In the genomic region with DNA sequence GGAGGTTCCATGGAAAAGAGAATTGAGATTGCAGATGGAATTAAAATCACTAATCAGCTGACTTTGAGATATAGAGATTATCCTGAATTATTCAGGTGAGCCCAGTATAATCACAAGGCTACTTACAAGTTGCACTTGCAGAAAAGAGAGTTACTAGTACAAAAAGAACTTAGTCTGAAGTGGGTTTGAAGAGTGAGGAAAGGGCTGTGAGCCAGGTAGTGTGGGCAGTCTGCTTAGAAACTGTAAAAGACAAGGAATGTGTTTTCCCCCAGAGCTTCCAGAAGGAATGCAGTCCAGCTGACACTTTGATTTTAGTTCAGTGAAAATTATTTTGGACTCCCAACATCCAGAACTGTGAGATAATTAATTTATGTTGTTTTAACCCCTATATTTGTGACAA, we compare ENCODE assay signal across 22 cellular contexts.
A peak's percentile ranks its signal among the peaks of the same experiment; 100 is the strongest.
DNase-seq lines count a peak whose midpoint lies in the region; ATAC-seq, FAIRE-seq and TF ChIP-seq lines count a peak whose summit lies in the region.
"Had no signal": no experiment of that assay in that cellular context is flagged by ENCODE, and none has a peak within 500 bp of the region (broad histone marks: within the 10 kb centered on the region; RNA-seq: fewer than 3 reads in every experiment).

No MANE protein-coding gene starts in this region.

- no peak overlapping the region for H3K4me2 ChIP-seq in astrocyte (ENCODE audit: low read length)
- H3K4me2 ChIP-seq: A549 had no signal

- no peaks in the 10 kb centered on the region for H3K79me2 ChIP-seq in astrocyte (ENCODE audit: insufficient read depth, low read length)

- TF ChIP-seq CTCF in astrocyte (IDR thresholded peaks at IDR 0.05; ENCODE audit: insufficient read depth, low read depth, low read length) (no peak), choroid plexus epithelial cell (conservative IDR thresholded peaks at IDR 0.05; ENCODE audit: low read depth, low read length) (no peak), left lung (IDR thresholded peaks at IDR 0.05) (no peak)

- H3K27me3 ChIP-seq in astrocyte (ENCODE audit: insufficient read depth, low read length) (no peaks in the 10 kb centered on the region), left lung (no peaks in the 10 kb centered on the region)

- no peaks in the 10 kb centered on the region for H3K4me1 ChIP-seq in astrocyte (ENCODE audit: insufficient read depth, low read length)
- no peaks in the 10 kb centered on the region for H3K4me1 ChIP-seq in left lung
- H3K4me1 ChIP-seq: A549, Caco-2 had no signal

- no peaks in the 10 kb centered on the region for H3K36me3 Mint-ChIP-seq in astrocyte (ENCODE audit: low read depth, unreplicated experiment)
- H3K36me3 Mint-ChIP-seq in activated naive CD4-positive, alpha-beta T cell treated with anti-CD3 and anti-CD28 coated beads, Interleukin-2, amount 10 ng/mL, durations not matched to agents 7 days and 5 days, result no peaks in the 10 kb centered on the region

- CTCF ChIA-PET in activated naive CD4-positive, alpha-beta T cell treated with anti-CD3 and anti-CD28 coated beads, Interleukin-2, amount 10 ng/mL, durations not matched to agents 7 days and 5 days (lab: Charles Lee), result no interaction called here

- H3K9me3 ChIP-seq in astrocyte (ENCODE audit: insufficient read depth, low read depth, low read length) (no peaks in the 10 kb centered on the region), left lung (no peaks in the 10 kb centered on the region)
- H3K9me3 ChIP-seq: A549, Caco-2 had no signal

- peaks cover 6% of the 10 kb centered on the region for H3K4me1 Mint-ChIP-seq in astrocyte (ENCODE audit: low read depth, unreplicated experiment)
- no peaks in the 10 kb centered on the region for H3K4me1 Mint-ChIP-seq in activated naive CD4-positive, alpha-beta T cell treated with anti-CD3 and anti-CD28 coated beads, Interleukin-2, amount 10 ng/mL, durations not matched to agents 7 days and 5 days

- no peak overlapping the region for H3K4me3 Mint-ChIP-seq in astrocyte (ENCODE audit: unreplicated experiment)
- H3K4me3 Mint-ChIP-seq in activated naive CD4-positive, alpha-beta T cell treated with anti-CD3 and anti-CD28 coated beads, Interleukin-2, amount 10 ng/mL, durations not matched to agents 7 days and 5 days, result no peak overlapping the region
- H3K4me3 Mint-ChIP-seq: CD4-positive, alpha-beta T cell; HFFc6 had no signal

- H3K4me3 ChIP-seq in astrocyte (ENCODE audit: insufficient read depth, low read depth, low read length) (no peak overlapping the region), choroid plexus epithelial cell (ENCODE audit: low read depth, low read length) (no peak overlapping the region), left lung (no peak overlapping the region)
- H3K4me3 ChIP-seq: A549, GM23248 had no signal

- intact Hi-C loops in left lung (cut with DNase I), result no loop called here

- no peak overlapping the region for H3K27ac Mint-ChIP-seq in astrocyte (ENCODE audit: unreplicated experiment)
- H3K27ac Mint-ChIP-seq in activated naive CD4-positive, alpha-beta T cell treated with anti-CD3 and anti-CD28 coated beads, Interleukin-2, amount 10 ng/mL, durations not matched to agents 7 days and 5 days, result no peak overlapping the region
- H3K27ac Mint-ChIP-seq: CD4-positive, alpha-beta T cell; HFFc6 had no signal

- no peak overlapping the region for H3K9ac ChIP-seq in astrocyte (ENCODE audit: low read length)
- H3K9ac ChIP-seq: GM23248 had no signal

- H4K20me1 ChIP-seq in astrocyte (ENCODE audit: insufficient read depth, low read length), result no peaks in the 10 kb centered on the region

- DNase-seq in DMS79 treated with DMSO at 0.1 percent for 48 hours (lab: John Stamatoyannopoulos, UW) (peak; percentile 17), DMS79 (lab: John Stamatoyannopoulos, UW) (no peak), astrocyte (ENCODE audit: low read depth) (peak; percentile 71), choroid plexus epithelial cell (ENCODE audit: low read depth) (peak; percentile 31), left lung (no peak)
- DNase-seq in effector CD8-positive, alpha-beta T cell (lab: John Stamatoyannopoulos, UW), result no peak
- no peak for DNase-seq in activated naive CD4-positive, alpha-beta T cell treated with anti-CD3 and anti-CD28 coated beads, Interleukin-2, amount 10 ng/mL, durations not matched to agents 7 days and 5 days
- DNase-seq: AML-193; Caco-2; CD4-positive, alpha-beta T cell; DND-41; EL; GM23248; H7; HFFc6 had no signal

- ATAC-seq in left lung, result peak; percentile 69
- ATAC-seq in GM19351 (IDR thresholded peaks at IDR 0.05; ENCODE audit: unreplicated experiment), result no peak
- ATAC-seq: A549, HCT116 had no signal

- peaks cover 3% of the 10 kb centered on the region for H3K9me3 Mint-ChIP-seq in astrocyte (ENCODE audit: unreplicated experiment)
- H3K9me3 Mint-ChIP-seq in activated naive CD4-positive, alpha-beta T cell treated with anti-CD3 and anti-CD28 coated beads, Interleukin-2, amount 10 ng/mL, durations not matched to agents 7 days and 5 days, result no peaks in the 10 kb centered on the region
- H3K9me3 Mint-ChIP-seq: CD4-positive, alpha-beta T cell had no signal

- H3K36me3 ChIP-seq in astrocyte (ENCODE audit: insufficient read depth, low read length) (no peaks in the 10 kb centered on the region), left lung (no peaks in the 10 kb centered on the region)

- H2AFZ ChIP-seq in astrocyte (ENCODE audit: low read depth, low read length), result no peak overlapping the region
- H2AFZ ChIP-seq: GM23248 had no signal

- no peaks in the 10 kb centered on the region for H3K27me3 Mint-ChIP-seq in astrocyte (ENCODE audit: low read depth, unreplicated experiment)
- H3K27me3 Mint-ChIP-seq in activated naive CD4-positive, alpha-beta T cell treated with anti-CD3 and anti-CD28 coated beads, Interleukin-2, amount 10 ng/mL, durations not matched to agents 7 days and 5 days, result no peaks in the 10 kb centered on the region
- H3K27me3 Mint-ChIP-seq: CD4-positive, alpha-beta T cell had no signal

- FAIRE-seq in astrocyte (lab: Jason Lieb, UNC), result no peak
- FAIRE-seq: A549, GM12891, GM19239 had no signal

- no peak overlapping the region for H3K27ac ChIP-seq in astrocyte (ENCODE audit: low read depth, low read length)
- no peak overlapping the region for H3K27ac ChIP-seq in left lung
- H3K27ac ChIP-seq: 22Rv1, A549, C4-2B, GM23248 had no signal

Comparison
In these comparisons a context has a peak if more than half of its experiments do, and no peak if none do; other contexts are left out.
1. DNase-seq: peak in DMS79 treated with DMSO at 0.1 percent for 48 hours (single experiment), astrocyte (single experiment) and choroid plexus epithelial cell (single experiment); none in DMS79 (single experiment), left lung (0 of 2), effector CD8-positive, alpha-beta T cell (single experiment) and activated naive CD4-positive, alpha-beta T cell treated with anti-CD3 and anti-CD28 coated beads, Interleukin-2, amount 10 ng/mL, durations not matched to agents 7 days and 5 days (single experiment).